In the genomic region with DNA sequence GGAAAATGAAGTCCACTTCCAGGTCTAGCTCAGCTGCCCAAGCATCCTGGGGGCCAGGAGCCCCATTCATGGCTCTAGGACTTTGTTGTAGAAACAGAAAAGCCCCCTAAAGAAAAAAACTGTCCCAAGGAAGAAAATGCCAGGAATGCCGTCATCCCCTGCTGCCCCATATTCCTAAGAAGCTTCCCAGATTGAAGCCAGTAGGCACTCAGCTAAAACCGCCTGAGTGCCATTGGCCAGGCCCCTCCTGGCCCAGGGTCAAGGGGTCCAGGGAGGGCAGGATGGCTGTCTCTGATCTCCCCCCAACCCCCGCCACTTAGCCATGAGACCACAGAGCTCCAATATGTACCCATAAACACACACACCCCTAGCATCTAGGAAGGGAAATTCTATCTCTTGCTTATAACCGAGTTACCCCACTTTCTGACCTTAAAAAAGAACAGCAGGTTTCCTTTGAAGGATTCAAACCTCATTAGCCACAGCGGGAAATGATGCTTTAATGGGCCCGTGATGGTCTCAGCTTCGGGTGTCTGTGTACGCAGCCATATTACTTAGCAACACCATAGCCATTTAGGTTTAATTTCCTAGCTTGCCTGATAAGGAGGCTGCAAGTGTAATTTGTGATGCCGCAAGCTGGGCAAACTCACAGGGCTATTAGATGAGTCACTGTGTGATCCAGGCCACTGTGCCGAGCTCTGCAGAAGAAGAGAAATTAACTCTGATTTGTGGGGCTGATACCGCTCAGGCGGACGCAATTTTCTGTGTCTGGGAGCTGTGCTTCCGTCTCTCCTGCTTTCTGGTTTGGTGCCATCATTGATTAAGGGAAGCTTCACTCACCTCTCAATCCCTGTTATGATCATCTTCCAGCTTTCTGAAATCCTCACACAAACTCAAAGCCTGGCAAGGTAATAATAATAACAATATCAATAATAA, we compare ENCODE assay signal across 9 cellular contexts.
A peak's percentile ranks its signal among the peaks of the same experiment; 100 is the strongest.
DNase-seq lines count a peak whose midpoint lies in the region; ATAC-seq and TF ChIP-seq lines count a peak whose summit lies in the region.
"Had no signal": no experiment of that assay in that cellular context is flagged by ENCODE, and none has a peak within 500 bp of the region (broad histone marks: within the 10 kb centered on the region; RNA-seq: fewer than 3 reads in every experiment).

No MANE protein-coding gene starts in this region.

- TF ChIP-seq CTCF in CD14-positive monocyte (IDR thresholded peaks at IDR 0.05), result no peak

- no peak overlapping the region for H3K18ac ChIP-seq in mesendoderm (ENCODE audit: low read length)

- H3K4me1 Mint-ChIP-seq in CD14-positive monocyte, result peaks cover 5% of the 10 kb centered on the region

- H3K56ac ChIP-seq in mesendoderm (ENCODE audit: low read length), result no peak overlapping the region

- no peak overlapping the region for H2BK120ac ChIP-seq in mesendoderm (ENCODE audit: low read depth, low read length)

- ATAC-seq in GM18873 (IDR thresholded peaks at IDR 0.05; ENCODE audit: low FRiP score, unreplicated experiment) (no peak), GM21390 (IDR thresholded peaks at IDR 0.05; ENCODE audit: unreplicated experiment) (no peak)

- whole genome bisulfite sequencing in mesendoderm (ENCODE audit: extremely low coverage, insufficient coverage, low lambda C conversion rate), result no CpG with 5 or more reads among the region's 14 CpGs

- H2AK5ac ChIP-seq in mesendoderm (ENCODE audit: low read length), result no peak overlapping the region

- peak overlapping the region; percentile 49 for H3K4me3 ChIP-seq in adipocyte (ENCODE audit: low read length)
- H3K4me3 ChIP-seq in mesendoderm (ENCODE audit: low read length), result no peak overlapping the region
- H3K4me3 ChIP-seq: cardiac muscle cell had no signal

- no peak overlapping the region for H3K4me3 Mint-ChIP-seq in CD14-positive monocyte

- peaks cover 5% of the 10 kb centered on the region for H3K9me3 ChIP-seq in adipocyte (ENCODE audit: control insufficient read depth, low read length)

- DNase-seq in COR-L47 (lab: John Stamatoyannopoulos, UW), result peak; percentile 96
- DNase-seq in NCI-H1105 (lab: John Stamatoyannopoulos, UW), result peak; percentile 46
- peak; percentile 86 for DNase-seq in adipocyte (ENCODE audit: low read depth)
- peak; percentile 52 for DNase-seq in mesendoderm
- no peak for DNase-seq in CD14-positive monocyte (ENCODE audit: low spot score)
- no peak for DNase-seq in NCI-H526 treated with DMSO at 0.1 percent for 48 hours (lab: John Stamatoyannopoulos, UW)

- H3K23ac ChIP-seq in mesendoderm (ENCODE audit: low read length), result no peak overlapping the region

- no peaks in the 10 kb centered on the region for H3K79me2 ChIP-seq in mesendoderm (ENCODE audit: control insufficient read depth, insufficient read depth, low read length)

- H3K4me2 ChIP-seq in mesendoderm (ENCODE audit: low read length), result no peak overlapping the region

- peak overlapping the region in 1 of 7 donors; percentile 49 for H3K27ac Mint-ChIP-seq in CD14-positive monocyte

- peaks cover 0 to 2% (median 2%) of the 10 kb centered on the region in 3 donors for H3K27me3 Mint-ChIP-seq in CD14-positive monocyte (ENCODE audit: low read depth in 3 of 3)

- H3K9me3 Mint-ChIP-seq in CD14-positive monocyte, result peaks cover 0 to 11% (median 3%) of the 10 kb centered on the region in 7 donors

- no peaks in the 10 kb centered on the region for H3K79me1 ChIP-seq in mesendoderm (ENCODE audit: low read length)

- H3K27ac ChIP-seq in mesendoderm (ENCODE audit: low read depth, low read length), result no peak overlapping the region
- H3K27ac ChIP-seq: cardiac muscle cell had no signal

- peak overlapping the region; percentile 31 for H3K9ac ChIP-seq in adipocyte (ENCODE audit: low read length)
- H3K9ac ChIP-seq in mesendoderm (ENCODE audit: low read length), result no peak overlapping the region

- no peak overlapping the region for H4K5ac ChIP-seq in mesendoderm (ENCODE audit: low read length)

- H3K4me1 ChIP-seq in adipocyte (ENCODE audit: control insufficient read depth, insufficient read depth, low read length), result peaks cover 9% of the 10 kb centered on the region
- no peaks in the 10 kb centered on the region for H3K4me1 ChIP-seq in mesendoderm (ENCODE audit: control insufficient read depth, low read depth, low read length)

- H3K4ac ChIP-seq in mesendoderm (ENCODE audit: low read depth, low read length), result no peak overlapping the region

- H2BK5ac ChIP-seq in mesendoderm (ENCODE audit: low read length), result no peak overlapping the region

- no peak overlapping the region for H4K8ac ChIP-seq in mesendoderm (ENCODE audit: low read depth, low read length)

- no peaks in the 10 kb centered on the region for H3K36me3 Mint-ChIP-seq in CD14-positive monocyte

- no peaks in the 10 kb centered on the region for H3K27me3 ChIP-seq in adipocyte (replicated peaks; ENCODE audit: control insufficient read depth, insufficient read depth, low read length)
- H3K27me3 ChIP-seq in mesendoderm (ENCODE audit: insufficient read depth, low read length, poor library complexity), result no peaks in the 10 kb centered on the region
- H3K27me3 ChIP-seq: cardiac muscle cell had no signal

- H3K36me3 ChIP-seq in adipocyte (ENCODE audit: control insufficient read depth, insufficient read depth, low read length, severe bottlenecking), result no peaks in the 10 kb centered on the region
- no peaks in the 10 kb centered on the region for H3K36me3 ChIP-seq in mesendoderm (ENCODE audit: control insufficient read depth, insufficient read depth, low read length)
- H3K36me3 ChIP-seq: cardiac muscle cell had no signal

- intact Hi-C loops in CD14-positive monocyte (cut with micrococcal nuclease), result no loop called here

- no peak overlapping the region for H2BK15ac ChIP-seq in mesendoderm (replicated peaks; ENCODE audit: low read depth)

Comparison
In these comparisons a context has a peak if more than half of its experiments do, and no peak if none do; other contexts are left out.
1. DNase-seq: peak in COR-L47 (single experiment), NCI-H1105 (single experiment), adipocyte (single experiment) and mesendoderm (single experiment); none in CD14-positive monocyte (single experiment) and NCI-H526 treated with DMSO at 0.1 percent for 48 hours (single experiment).